Comparison of ENCODE assay signal across 8 cellular contexts in genomic region chr2:186588940-186589732, GRCh38. TPM values are rescaled to one million over a fixed set of nuclear protein-coding genes. Genes with fewer than 3 reads are reported as not detected.
A peak's percentile ranks its signal among the peaks of the same experiment; 100 is the strongest.
DNase-seq lines count a peak whose midpoint lies in the region; ATAC-seq and TF ChIP-seq lines count a peak whose summit lies in the region.

No MANE protein-coding gene starts in this region.

- H3K27me3 ChIP-seq in OCI-LY3 (ENCODE audit: low read depth, low read length) (no peaks in the 10 kb centered on the region), endocrine pancreas (ENCODE audit: control insufficient read depth, insufficient read depth, low read length) (no peaks in the 10 kb centered on the region), neural progenitor cell (no peaks in the 10 kb centered on the region)

- ATAC-seq in GM19395 (IDR thresholded peaks at IDR 0.05; ENCODE audit: unreplicated experiment) (peak; percentile 1), GM18909 (IDR thresholded peaks at IDR 0.05; ENCODE audit: poor library complexity, unreplicated experiment) (no peak)

- H4K20me1 ChIP-seq in OCI-LY3 (ENCODE audit: insufficient read depth, low read length) (no peaks in the 10 kb centered on the region), neural progenitor cell (ENCODE audit: low read depth) (no peaks in the 10 kb centered on the region)

- H3K4me3 Mint-ChIP-seq in neural progenitor cell = peak overlapping the region; percentile 91

- DNase-seq in neural progenitor cell (ENCODE audit: low spot score) = peak; percentile 47
- no peak for DNase-seq in stimulated activated CD4-positive, alpha-beta T cell treated with anti-CD3 and anti-CD28 coated beads, Interleukin-2, amount 100 ng/mL, for 24 hours
- DNase-seq in GM10248 (ENCODE audit: extremely low spot score) = no peak
- no peak for DNase-seq in iPS-NIHi11 (ENCODE audit: low spot score)

- peak overlapping the region; percentile 39 for H3K27ac Mint-ChIP-seq in neural progenitor cell

- POLR2A ChIA-PET in GM10248 (lab: Yijun Ruan, JAX) = interaction anchor here (0.5 to 0.8 kb wide), 3 partner anchors 13 to 119 kb away, joined by 4 to 5 read pairs (median 4); no protein-coding TSS in a partner anchor

- peaks cover 22% of the 10 kb centered on the region for H3F3A ChIP-seq in neural progenitor cell (ENCODE audit: low read depth)

- peak overlapping the region; percentile 34; the same call in 1 of the 2 replicates for H3K27ac ChIP-seq in OCI-LY3 (ENCODE audit: low read length)
- peak overlapping the region; percentile 86 for H3K27ac ChIP-seq in neural progenitor cell

- H2AFZ ChIP-seq in OCI-LY3 (ENCODE audit: low read depth, low read length) = peak overlapping the region; percentile 85
- peak overlapping the region; percentile 90 for H2AFZ ChIP-seq in neural progenitor cell (replicated peaks)

- H3K4me1 Mint-ChIP-seq in neural progenitor cell = peaks cover 37% of the 10 kb centered on the region

- H3K4me3 ChIP-seq in OCI-LY3 (ENCODE audit: low read length) (peak overlapping the region; percentile 82), endocrine pancreas (ENCODE audit: control insufficient read depth, insufficient read depth, low read length) (peak overlapping the region; percentile 94), neural progenitor cell (peak overlapping the region; percentile 90)

- CTCF ChIA-PET in GM10248 (lab: Yijun Ruan, JAX) = interaction anchor here (0.8 to 2.1 kb wide), 9 partner anchors 9 to 90 kb away, joined by 3 to 7 read pairs (median 3); no protein-coding TSS in a partner anchor

- H3K4me2 ChIP-seq in OCI-LY3 (ENCODE audit: low read length) = peak overlapping the region; percentile 74
- peak overlapping the region; percentile 93 for H3K4me2 ChIP-seq in neural progenitor cell

- no peaks in the 10 kb centered on the region for H3K9me3 Mint-ChIP-seq in neural progenitor cell

- H3K36me3 Mint-ChIP-seq in neural progenitor cell = peaks cover 3% of the 10 kb centered on the region

- H3K9me3 ChIP-seq in OCI-LY3 (ENCODE audit: insufficient read depth, low read length) = no peaks in the 10 kb centered on the region
- H3K9me3 ChIP-seq in endocrine pancreas (ENCODE audit: control insufficient read depth, low read length) = no peaks in the 10 kb centered on the region
- H3K9me3 ChIP-seq in neural progenitor cell (ENCODE audit: low read depth) = no peaks in the 10 kb centered on the region

- peaks cover 11% of the 10 kb centered on the region for H3K4me1 ChIP-seq in OCI-LY3 (ENCODE audit: low read length)
- peaks cover 20% of the 10 kb centered on the region for H3K4me1 ChIP-seq in endocrine pancreas (ENCODE audit: control insufficient read depth, insufficient read depth, low read length)
- peaks cover 37% of the 10 kb centered on the region for H3K4me1 ChIP-seq in neural progenitor cell

- H3K36me3 ChIP-seq in OCI-LY3 (replicated peaks; ENCODE audit: low read depth, low read length) = no peaks in the 10 kb centered on the region
- H3K36me3 ChIP-seq in endocrine pancreas (ENCODE audit: control insufficient read depth, insufficient read depth, low read length) = no peaks in the 10 kb centered on the region
- no peaks in the 10 kb centered on the region for H3K36me3 ChIP-seq in neural progenitor cell

- H3K79me2 ChIP-seq in OCI-LY3 (ENCODE audit: low read length) (peaks cover 2% of the 10 kb centered on the region; the same call in 1 of the 2 replicates), neural progenitor cell (ENCODE audit: low read depth) (peaks cover 40% of the 10 kb centered on the region)

- TF ChIP-seq CTCF in OCI-LY3 (IDR thresholded peaks at IDR 0.05; ENCODE audit: low read depth, low read length) (no peak), neural progenitor cell (IDR thresholded peaks at IDR 0.05) (no peak), GM10248 (IDR thresholded peaks at IDR 0.05; ENCODE audit: control extremely low read depth, extremely low read depth, low read depth, missing control alignments) (no peak)

- H3K9ac ChIP-seq in OCI-LY3 (ENCODE audit: low read length) (peak overlapping the region; percentile 81), endocrine pancreas (ENCODE audit: control insufficient read depth, insufficient read depth, low read length) (peak overlapping the region; percentile 58), neural progenitor cell (peak overlapping the region; percentile 51)

- H3K27me3 Mint-ChIP-seq in neural progenitor cell (ENCODE audit: insufficient read depth, low read depth) = peaks cover 6% of the 10 kb centered on the region

RNA-seq across cellular contexts. Expression of gene ITGAV, which starts 0.7 kb away (rescaled TPM):
- total RNA-seq in neural progenitor cell (ENCODE audit: low replicate concordance) = 58.7 and 72.8 TPM in 2 replicates
